ENCODE assay signal across 9 cellular contexts in the genomic region with DNA sequence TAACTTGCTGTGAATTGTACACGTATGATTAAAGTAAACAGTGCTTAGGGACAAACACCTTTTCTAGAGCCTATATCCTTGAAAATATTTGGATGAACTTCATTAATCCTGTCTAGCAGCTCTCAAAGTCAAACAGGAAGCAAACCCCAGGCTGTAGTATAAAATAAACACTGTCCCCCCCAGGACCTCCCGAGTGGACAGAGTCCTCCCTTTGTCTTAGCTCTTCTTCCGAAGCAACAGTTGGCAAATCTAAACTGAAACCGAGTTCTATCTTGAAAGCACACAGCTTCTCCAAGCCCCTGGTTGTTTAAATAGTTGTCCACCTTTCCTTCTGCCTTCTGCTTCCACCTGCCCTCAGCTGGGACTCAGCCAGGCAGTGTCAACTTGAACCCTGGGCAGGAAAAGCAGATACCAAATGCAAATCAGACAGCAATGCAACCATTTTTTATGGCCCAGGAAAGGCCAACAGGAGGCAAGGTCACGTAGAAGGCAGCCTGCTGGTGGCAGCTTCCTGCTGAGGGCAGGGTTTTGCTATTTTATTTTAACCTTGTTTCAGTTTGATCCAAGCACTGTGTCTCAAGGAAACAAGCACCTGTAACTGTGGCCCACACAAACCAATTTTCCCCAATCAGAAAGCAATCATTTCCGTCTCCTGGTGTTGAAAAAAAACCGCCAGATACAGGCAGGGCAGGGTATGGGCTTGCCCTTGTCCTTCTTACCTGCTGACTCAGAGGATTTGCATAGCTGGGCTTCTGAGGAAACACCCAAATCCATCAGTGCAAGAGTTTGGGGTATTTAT.
A peak's percentile ranks its signal among the peaks of the same experiment; 100 is the strongest.
DNase-seq lines count a peak whose midpoint lies in the region; ATAC-seq and TF ChIP-seq lines count a peak whose summit lies in the region.
"Had no signal": no experiment of that assay in that cellular context is flagged by ENCODE, and none has a peak within 500 bp of the region (broad histone marks: within the 10 kb centered on the region; RNA-seq: fewer than 3 reads in every experiment).

No MANE protein-coding gene starts in this region.

- H3K9me3 Mint-ChIP-seq in stimulated activated memory B cell treated with anti-CD40 and anti-IgM and Interleukin-4, amounts not matched to agents 10 μg/mL and 1 μg/mL and 100 μg/mL, for 72 hours = no peaks in the 10 kb centered on the region
- H3K9me3 Mint-ChIP-seq: activated naive CD4-positive, alpha-beta T cell treated with anti-CD3 and anti-CD28 coated beads for 36 hours had no signal

- H3K4me1 Mint-ChIP-seq in stimulated activated memory B cell treated with anti-CD40 and anti-IgM and Interleukin-4, amounts not matched to agents 10 μg/mL and 1 μg/mL and 100 μg/mL, for 72 hours = no peaks in the 10 kb centered on the region

- no peak overlapping the region for H3K4me3 ChIP-seq in Peyer's patch

- H3K27me3 Mint-ChIP-seq in stimulated activated memory B cell treated with anti-CD40 and anti-IgM and Interleukin-4, amounts not matched to agents 10 μg/mL and 1 μg/mL and 100 μg/mL, for 72 hours = no peaks in the 10 kb centered on the region

- H3K36me3 Mint-ChIP-seq in stimulated activated memory B cell treated with anti-CD40 and anti-IgM and Interleukin-4, amounts not matched to agents 10 μg/mL and 1 μg/mL and 100 μg/mL, for 72 hours = no peaks in the 10 kb centered on the region

- no peaks in the 10 kb centered on the region for H3K27me3 ChIP-seq in Peyer's patch

- peak overlapping the region in 3 of 4 donors; percentile 32 to 57 (median 49) for H3K27ac ChIP-seq in Peyer's patch

- no peaks in the 10 kb centered on the region for H3K4me1 ChIP-seq in Peyer's patch

- TF ChIP-seq POLR2A in Peyer's patch (IDR thresholded peaks at IDR 0.05) = no peak

- no peak overlapping the region for H3K4me3 Mint-ChIP-seq in stimulated activated memory B cell treated with anti-CD40 and anti-IgM and Interleukin-4, amounts not matched to agents 10 μg/mL and 1 μg/mL and 100 μg/mL, for 72 hours
- H3K4me3 Mint-ChIP-seq: activated naive CD4-positive, alpha-beta T cell treated with anti-CD3 and anti-CD28 coated beads for 36 hours had no signal

- TF ChIP-seq CTCF in Peyer's patch (IDR thresholded peaks at IDR 0.05) = peak in 1 of 6 experiments; percentile 14

- H3K36me3 ChIP-seq in Peyer's patch = no peaks in the 10 kb centered on the region

- H3K27ac Mint-ChIP-seq in stimulated activated memory B cell treated with anti-CD40 and anti-IgM and Interleukin-4, amounts not matched to agents 10 μg/mL and 1 μg/mL and 100 μg/mL, for 72 hours = no peak overlapping the region
- H3K27ac Mint-ChIP-seq: activated naive CD4-positive, alpha-beta T cell treated with anti-CD3 and anti-CD28 coated beads for 36 hours had no signal

- peak; percentile 9 for DNase-seq in NCI-H345 treated with DMSO at 0.1 percent for 48 hours (lab: John Stamatoyannopoulos, UW; ENCODE audit: unreplicated experiment)
- no peak for DNase-seq in NCI-H345 (lab: John Stamatoyannopoulos, UW)
- DNase-seq in Peyer's patch = peak in 2 of 3 donors; percentile 49 to 58
- no peak for DNase-seq in cerebellum (ENCODE audit: low spot score)
- no peak for DNase-seq in NOMO-1 treated with dmso at 0.1 percent for 144 hours (lab: John Stamatoyannopoulos, UW; ENCODE audit: unreplicated experiment)
- no peak for DNase-seq in NCI-H187 treated with DMSO at 0.1 percent for 48 hours (lab: John Stamatoyannopoulos, UW)
- DNase-seq: activated naive CD4-positive, alpha-beta T cell treated with anti-CD3 and anti-CD28 coated beads for 36 hours had no signal

- peak; percentile 79 for ATAC-seq in HG03039 (IDR thresholded peaks at IDR 0.05; ENCODE audit: unreplicated experiment)
- ATAC-seq in stimulated activated memory B cell treated with anti-CD40 and anti-IgM and Interleukin-4, amounts not matched to agents 10 μg/mL and 1 μg/mL and 100 μg/mL, for 72 hours = peak; percentile 77

- no peaks in the 10 kb centered on the region for H3K9me3 ChIP-seq in Peyer's patch

Comparison
In these comparisons a context has a peak if more than half of its experiments do, and no peak if none do; other contexts are left out.
1. DNase-seq: peak in NCI-H345 treated with DMSO at 0.1 percent for 48 hours (single experiment) and Peyer's patch (2 of 3); none in NCI-H345 (single experiment), cerebellum (single experiment), NOMO-1 treated with dmso at 0.1 percent for 144 hours (single experiment) and NCI-H187 treated with DMSO at 0.1 percent for 48 hours (single experiment).